27 cellular contexts compared by ENCODE assay signal in the genomic region with DNA sequence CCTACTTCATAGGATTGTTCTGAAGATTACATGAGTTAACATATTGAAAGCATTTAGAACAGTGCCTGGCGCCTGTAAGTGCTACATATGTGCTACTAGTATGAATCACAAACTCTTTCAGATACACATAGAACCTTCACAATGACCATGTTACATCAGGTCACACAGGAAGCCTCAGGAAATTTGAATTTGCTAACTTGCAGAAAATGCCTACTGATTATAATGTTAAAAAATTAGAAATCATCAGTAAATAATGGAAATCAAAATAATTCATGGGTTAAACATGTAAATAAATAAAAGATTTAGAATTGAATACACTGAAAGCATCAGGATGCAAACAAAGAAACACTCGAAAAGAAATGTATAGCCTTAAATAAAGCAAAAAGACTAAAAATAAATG.
"Had no signal": no experiment of that assay in that cellular context is flagged by ENCODE, and none has a peak within 500 bp of the region (broad histone marks: within the 10 kb centered on the region; RNA-seq: fewer than 3 reads in every experiment).

No MANE protein-coding gene starts in this region.

- H3K36me3 ChIP-seq: esophagus squamous epithelium, gastrocnemius medialis, heart right ventricle, left lung, lower lobe of right lung had no signal

- FAIRE-seq: colon, endometrium, islet of Langerhans, keratinocyte had no signal

- H3K4me3 ChIP-seq: coronary artery, dorsolateral prefrontal cortex, esophagus squamous epithelium, gastrocnemius medialis, heart right ventricle, left lung, lower lobe of right lung, mucosa of descending colon had no signal

- H3K4me1 ChIP-seq: esophagus squamous epithelium, gastrocnemius medialis, heart right ventricle, left lung, lower lobe of right lung had no signal

- H3K27me3 ChIP-seq: esophagus squamous epithelium, gastrocnemius medialis, left lung had no signal

- ATAC-seq: esophagus mucosa, gastrocnemius medialis, heart right ventricle, left cardiac atrium, left lung, left ventricle myocardium superior, lower lobe of right lung, mucosa of descending colon had no signal

- DNase-seq: dermis blood vessel endothelial cell; dorsolateral prefrontal cortex; effector CD4-positive, alpha-beta T cell; effector memory CD4-positive, alpha-beta T cell; erythroblast; esophagus squamous epithelium; foreskin fibroblast; foreskin melanocyte; gastrocnemius medialis; glutamatergic neuron; head of caudate nucleus; heart right ventricle; hippocampal formation; left cardiac atrium; left lung; left ventricle myocardium superior; lower lobe of right lung; mesenchymal stem cell; mucosa of descending colon; naive B cell had no signal

- H3K27ac ChIP-seq: coronary artery, dorsolateral prefrontal cortex, epithelial cell of prostate, esophagus squamous epithelium, gastrocnemius medialis, heart right ventricle, left lung, lower lobe of right lung had no signal

- H3K9me3 ChIP-seq: esophagus squamous epithelium, gastrocnemius medialis, heart right ventricle, left lung, lower lobe of right lung, mucosa of descending colon had no signal
